In genomic region chr13:110125613-110126272, GRCh38 we compare ENCODE assay signal across 12 cellular contexts.
DNase-seq lines count a peak whose midpoint lies in the region; ATAC-seq, FAIRE-seq and TF ChIP-seq lines count a peak whose summit lies in the region.
"Had no signal": no experiment of that assay in that cellular context is flagged by ENCODE, and none has a peak within 500 bp of the region (broad histone marks: within the 10 kb centered on the region; RNA-seq: fewer than 3 reads in every experiment).

No MANE protein-coding gene starts in this region.

- POLR2A ChIA-PET in endothelial cell of umbilical vein (lab: Charles Lee), result no interaction called here

- H3K4me3 Mint-ChIP-seq in neural progenitor cell, result peak overlapping the region; percentile 3
- no peak overlapping the region for H3K4me3 Mint-ChIP-seq in stimulated activated naive CD8-positive, alpha-beta T cell treated with anti-CD3 and anti-CD28 coated beads, Interleukin-15, amount 100 ng/mL, for 72 hours
- no peak overlapping the region for H3K4me3 Mint-ChIP-seq in activated T-helper 2 cell treated with anti-CD3 and anti-CD28 coated beads, Interferon-gamma antibody, Interleukin-2, Interleukin-4, amounts not matched to agents 10 μg/mL and 5 μg/mL and 100 μg/mL, durations not matched to agents 14 hours and 24 hours and 36 hours (ENCODE audit: low read depth)

- H3K9me3 ChIP-seq in endothelial cell of umbilical vein (replicated peaks; ENCODE audit: control insufficient read depth, insufficient read depth, low read length) (no peaks in the 10 kb centered on the region), neural progenitor cell (ENCODE audit: low read depth) (no peaks in the 10 kb centered on the region), upper lobe of right lung (no peaks in the 10 kb centered on the region)

- no peak for TF ChIP-seq POLR2A in endothelial cell of umbilical vein (IDR thresholded peaks at IDR 0.05; ENCODE audit: low read depth, low read length)

- H3K4me2 ChIP-seq in endothelial cell of umbilical vein (ENCODE audit: insufficient read depth, low read length) (peak overlapping the region; percentile 54), neural progenitor cell (peak overlapping the region; percentile 64)

- H3K4me1 ChIP-seq in endothelial cell of umbilical vein (ENCODE audit: control insufficient read depth, extremely low read depth, insufficient read depth, low read length), result peaks cover 50% of the 10 kb centered on the region
- H3K4me1 ChIP-seq in neural progenitor cell, result peaks cover 63% of the 10 kb centered on the region
- H3K4me1 ChIP-seq in upper lobe of right lung, result peaks cover 17% of the 10 kb centered on the region

- intact Hi-C loops in endothelial cell of umbilical vein (cut with micrococcal nuclease) (loop anchor here (1.0 to 5.0 kb wide), 6 partner anchors 13 to 1208 kb away; partner anchors contain the start of gene ANKRD10), upper lobe of right lung (cut with DNase I) (no loop called here)
- intact Hi-C loops in activated T-helper 2 cell treated with anti-CD3 and anti-CD28 coated beads, Interferon-gamma antibody, Interleukin-2, Interleukin-4, amounts not matched to agents 10 μg/mL and 5 μg/mL and 100 μg/mL, durations not matched to agents 14 hours and 24 hours and 36 hours (cut with micrococcal nuclease), result no loop called here

- H3F3A ChIP-seq in neural progenitor cell (ENCODE audit: low read depth), result peaks cover 38% of the 10 kb centered on the region

- peak overlapping the region; percentile 90 for H3K27ac Mint-ChIP-seq in neural progenitor cell
- no peak overlapping the region for H3K27ac Mint-ChIP-seq in stimulated activated naive CD8-positive, alpha-beta T cell treated with anti-CD3 and anti-CD28 coated beads, Interleukin-15, amount 100 ng/mL, for 72 hours
- no peak overlapping the region for H3K27ac Mint-ChIP-seq in activated T-helper 2 cell treated with anti-CD3 and anti-CD28 coated beads, Interferon-gamma antibody, Interleukin-2, Interleukin-4, amounts not matched to agents 10 μg/mL and 5 μg/mL and 100 μg/mL, durations not matched to agents 14 hours and 24 hours and 36 hours

- H3K27me3 ChIP-seq in endothelial cell of umbilical vein (ENCODE audit: control insufficient read depth in 2 of 2, insufficient read depth in 2 of 2, low read length in 2 of 2) (no peaks in the 10 kb centered on the region), neural progenitor cell (no peaks in the 10 kb centered on the region), upper lobe of right lung (no peaks in the 10 kb centered on the region)

- DNase-seq in NCI-H345 (lab: John Stamatoyannopoulos, UW) (peak; percentile 23), NCI-H345 treated with DMSO at 0.1 percent for 48 hours (lab: John Stamatoyannopoulos, UW; ENCODE audit: unreplicated experiment) (no peak), endothelial cell of umbilical vein (ENCODE audit: low read depth, low spot score) (no peak), neural progenitor cell (ENCODE audit: low spot score) (no peak), upper lobe of right lung (no peak), NCI-H2029 treated with DMSO at 0.1 percent for 48 hours (lab: John Stamatoyannopoulos, UW) (no peak)
- DNase-seq in stimulated activated naive CD8-positive, alpha-beta T cell treated with anti-CD3 and anti-CD28 coated beads, Interleukin-15, amount 100 ng/mL, for 72 hours, result no peak
- DNase-seq in activated T-helper 2 cell treated with anti-CD3 and anti-CD28 coated beads, Interferon-gamma antibody, Interleukin-2, Interleukin-4, amounts not matched to agents 10 μg/mL and 5 μg/mL and 100 μg/mL, durations not matched to agents 14 hours and 24 hours and 36 hours (ENCODE audit: low spot score), result no peak
- DNase-seq: NCI-H446 treated with DMSO at 0.1 percent for 48 hours; stimulated activated CD8-positive, alpha-beta memory T cell treated with anti-CD3 and anti-CD28 coated beads, Interleukin-4, amount 100 ng/mL, for 48 hours had no signal

- CTCF ChIA-PET in endothelial cell of umbilical vein (lab: Charles Lee), result no interaction called here

- peaks cover 63% of the 10 kb centered on the region for H3K4me1 Mint-ChIP-seq in neural progenitor cell
- H3K4me1 Mint-ChIP-seq in stimulated activated naive CD8-positive, alpha-beta T cell treated with anti-CD3 and anti-CD28 coated beads, Interleukin-15, amount 100 ng/mL, for 72 hours, result peaks cover 8% of the 10 kb centered on the region
- H3K4me1 Mint-ChIP-seq in activated T-helper 2 cell treated with anti-CD3 and anti-CD28 coated beads, Interferon-gamma antibody, Interleukin-2, Interleukin-4, amounts not matched to agents 10 μg/mL and 5 μg/mL and 100 μg/mL, durations not matched to agents 14 hours and 24 hours and 36 hours (ENCODE audit: low read depth), result peaks cover 1% of the 10 kb centered on the region

- no peaks in the 10 kb centered on the region for H3K36me3 ChIP-seq in endothelial cell of umbilical vein (ENCODE audit: control insufficient read depth in 2 of 2, extremely low read depth in 1 of 2, insufficient read depth in 2 of 2, low read length in 2 of 2)
- no peaks in the 10 kb centered on the region for H3K36me3 ChIP-seq in neural progenitor cell
- no peaks in the 10 kb centered on the region for H3K36me3 ChIP-seq in upper lobe of right lung

- FAIRE-seq in endothelial cell of umbilical vein (lab: Jason Lieb, UNC), result no peak
- FAIRE-seq: A204.1 had no signal

- H3K9ac ChIP-seq in endothelial cell of umbilical vein (replicated peaks; ENCODE audit: extremely low read depth, insufficient read depth, low read length), result peak overlapping the region; percentile 82
- no peak overlapping the region for H3K9ac ChIP-seq in neural progenitor cell

- ATAC-seq in upper lobe of right lung, result no peak
- ATAC-seq in stimulated activated naive CD8-positive, alpha-beta T cell treated with anti-CD3 and anti-CD28 coated beads, Interleukin-15, amount 100 ng/mL, for 72 hours, result no peak

- no peak overlapping the region for H3K4me3 ChIP-seq in endothelial cell of umbilical vein (replicated peaks in 1 of 3; ENCODE audit: insufficient read depth in 1 of 3, low read depth in 1 of 3, low read length in 3 of 3)
- H3K4me3 ChIP-seq in neural progenitor cell, result no peak overlapping the region
- H3K4me3 ChIP-seq in upper lobe of right lung, result no peak overlapping the region
- H3K4me3 ChIP-seq: skin epidermis had no signal

- H4K20me1 ChIP-seq in endothelial cell of umbilical vein (replicated peaks; ENCODE audit: control insufficient read depth, extremely low read depth, insufficient read depth, low read length), result no peaks in the 10 kb centered on the region
- H4K20me1 ChIP-seq in neural progenitor cell (ENCODE audit: low read depth), result no peaks in the 10 kb centered on the region

- dilution Hi-C loops in endothelial cell of umbilical vein (cut with MboI; ENCODE audit: extremely low pct_ligation_motif_present, low sequenced_read_pairs), result no loop called here

- H3K79me2 ChIP-seq in endothelial cell of umbilical vein (ENCODE audit: control insufficient read depth, insufficient read depth, low read length) (no peaks in the 10 kb centered on the region), neural progenitor cell (ENCODE audit: low read depth) (no peaks in the 10 kb centered on the region)

- TSS peak; percentile 26 for BruUV-seq in endothelial cell of umbilical vein (replicated peaks; lab: Mats Ljungman, UMichigan)

- H3K9me3 Mint-ChIP-seq in neural progenitor cell, result peaks cover 19% of the 10 kb centered on the region
- no peaks in the 10 kb centered on the region for H3K9me3 Mint-ChIP-seq in stimulated activated naive CD8-positive, alpha-beta T cell treated with anti-CD3 and anti-CD28 coated beads, Interleukin-15, amount 100 ng/mL, for 72 hours
- H3K9me3 Mint-ChIP-seq in activated T-helper 2 cell treated with anti-CD3 and anti-CD28 coated beads, Interferon-gamma antibody, Interleukin-2, Interleukin-4, amounts not matched to agents 10 μg/mL and 5 μg/mL and 100 μg/mL, durations not matched to agents 14 hours and 24 hours and 36 hours, result no peaks in the 10 kb centered on the region

- no peak for TF ChIP-seq CTCF in endothelial cell of umbilical vein (IDR thresholded peaks at IDR 0.05; ENCODE audit: extremely low read depth in 1 of 2, insufficient read depth in 1 of 2, low read depth in 1 of 2, low read length in 2 of 2)
- TF ChIP-seq CTCF in neural progenitor cell (IDR thresholded peaks at IDR 0.05), result no peak
- no peak for TF ChIP-seq CTCF in upper lobe of right lung (IDR thresholded peaks at IDR 0.05)

- no peaks in the 10 kb centered on the region for H3K9me1 ChIP-seq in endothelial cell of umbilical vein (replicated peaks; ENCODE audit: control insufficient read depth, extremely low read depth, insufficient read depth, low read length)

- peak overlapping the region; percentile 5 for H2AFZ ChIP-seq in endothelial cell of umbilical vein (ENCODE audit: low read depth, low read length)
- H2AFZ ChIP-seq in neural progenitor cell (replicated peaks), result no peak overlapping the region

- H3K27me3 Mint-ChIP-seq in neural progenitor cell (ENCODE audit: insufficient read depth, low read depth), result peaks cover 12% of the 10 kb centered on the region
- H3K27me3 Mint-ChIP-seq in stimulated activated naive CD8-positive, alpha-beta T cell treated with anti-CD3 and anti-CD28 coated beads, Interleukin-15, amount 100 ng/mL, for 72 hours, result peaks cover 84% of the 10 kb centered on the region
- peaks cover 38% of the 10 kb centered on the region for H3K27me3 Mint-ChIP-seq in activated T-helper 2 cell treated with anti-CD3 and anti-CD28 coated beads, Interferon-gamma antibody, Interleukin-2, Interleukin-4, amounts not matched to agents 10 μg/mL and 5 μg/mL and 100 μg/mL, durations not matched to agents 14 hours and 24 hours and 36 hours (ENCODE audit: low read depth)

- H3K27ac ChIP-seq in endothelial cell of umbilical vein (ENCODE audit: insufficient read depth, low read depth, low read length) (peak overlapping the region; percentile 92), neural progenitor cell (peak overlapping the region; percentile 97), upper lobe of right lung (peak overlapping the region; percentile 58)

- H3K36me3 Mint-ChIP-seq in neural progenitor cell, result peaks cover 4% of the 10 kb centered on the region
- H3K36me3 Mint-ChIP-seq in activated T-helper 2 cell treated with anti-CD3 and anti-CD28 coated beads, Interferon-gamma antibody, Interleukin-2, Interleukin-4, amounts not matched to agents 10 μg/mL and 5 μg/mL and 100 μg/mL, durations not matched to agents 14 hours and 24 hours and 36 hours (ENCODE audit: low read depth), result no peaks in the 10 kb centered on the region

TF ChIP-seq in endothelial cell of umbilical vein, 7 proteins besides CTCF, POLR2A, EP300 and RAD21 (continues in another document):
- no peak for TF ChIP-seq POLR2AphosphoS5 (IDR thresholded peaks at IDR 0.05; ENCODE audit: insufficient read depth, low read depth, low read length)
- no peak for TF ChIP-seq JUN (IDR thresholded peaks at IDR 0.05; ENCODE audit: borderline replicate concordance, insufficient read depth, insufficient read length, low read depth)
- no peak for TF ChIP-seq FOS (IDR thresholded peaks at IDR 0.05; ENCODE audit: borderline replicate concordance, insufficient read depth, low read length)
- no peak for TF ChIP-seq GATA2 (IDR thresholded peaks at IDR 0.05; ENCODE audit: insufficient read depth, insufficient read length, low read depth, low read length)
- no peak for TF ChIP-seq MYC (IDR thresholded peaks at IDR 0.05; ENCODE audit: low read depth, low read length)
- TF ChIP-seq EZH2 (IDR thresholded peaks at IDR 0.05; ENCODE audit: borderline replicate concordance, low read depth, low read length, severe bottlenecking), result no peak
